In the genomic region with DNA sequence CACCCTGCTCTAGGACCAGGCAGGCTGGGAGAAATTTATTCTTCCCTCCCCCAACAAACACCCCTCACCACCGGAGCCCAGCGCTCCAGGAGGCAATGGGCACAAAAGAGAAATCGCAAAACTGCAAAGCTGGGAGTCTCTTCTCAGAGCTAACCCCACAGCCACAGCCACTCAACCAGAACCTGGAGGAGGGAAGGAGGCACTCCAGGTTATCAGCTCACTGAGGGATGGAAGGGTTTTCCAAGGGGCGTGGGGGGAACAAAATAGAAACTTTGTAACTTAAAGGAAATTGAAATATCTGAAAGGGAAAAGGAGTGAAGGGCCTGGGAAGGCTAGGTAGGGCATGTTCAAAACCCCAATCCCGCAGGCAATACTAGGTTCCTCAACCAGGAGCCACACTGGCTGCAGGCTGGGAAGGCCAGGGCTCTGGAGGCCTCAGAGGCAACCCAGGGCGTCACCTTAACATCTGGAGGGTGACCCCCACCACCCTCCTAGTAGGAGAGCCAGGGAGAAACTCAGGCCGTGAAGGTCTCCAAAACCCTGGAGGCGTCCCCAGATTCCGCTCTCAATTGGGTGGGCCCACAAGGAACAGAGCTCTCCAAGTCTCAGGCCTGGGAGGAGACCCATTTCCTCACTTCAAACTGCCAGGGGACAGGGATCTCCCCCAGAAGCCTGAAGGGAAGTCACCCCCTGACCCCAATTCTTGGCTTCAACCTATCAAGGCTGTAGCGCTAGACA, we compare ENCODE assay signal across 8 cellular contexts. TPM values are rescaled to one million over a fixed set of nuclear protein-coding genes. Genes with fewer than 3 reads are reported as not detected.
DNase-seq lines count a peak whose midpoint lies in the region; ATAC-seq, FAIRE-seq and TF ChIP-seq lines count a peak whose summit lies in the region.

No MANE protein-coding gene starts in this region.

- H3K27ac ChIP-seq in left ventricle myocardium inferior (replicated peaks) (peak overlapping the region; percentile 87), mesendoderm (ENCODE audit: low read depth, low read length) (peak overlapping the region; percentile 99), upper lobe of right lung (peak overlapping the region; percentile 11), small intestine (ENCODE audit: low read depth in 1 of 2, low read length in 1 of 2) (peak overlapping the region in 1 of 2 donors; percentile 64)

- H3K4me1 ChIP-seq in left ventricle myocardium inferior (peaks cover 59% of the 10 kb centered on the region), mesendoderm (ENCODE audit: control insufficient read depth, low read depth, low read length) (peaks cover 12% of the 10 kb centered on the region), upper lobe of right lung (peaks cover 46% of the 10 kb centered on the region), small intestine (ENCODE audit: control insufficient read depth in 2 of 2, insufficient read depth in 1 of 2, low read depth in 1 of 2, low read length in 1 of 2) (peaks cover under 1 to 12% of the 10 kb centered on the region in 2 donors)

- H2BK5ac ChIP-seq in mesendoderm (ENCODE audit: low read length), result peak overlapping the region; percentile 93

- peak overlapping the region; percentile 74 for H3K4me3 ChIP-seq in left ventricle myocardium inferior
- peak overlapping the region; percentile 20 for H3K4me3 ChIP-seq in mesendoderm (ENCODE audit: low read length)
- H3K4me3 ChIP-seq in upper lobe of right lung, result no peak overlapping the region
- H3K4me3 ChIP-seq in small intestine (ENCODE audit: low read depth in 1 of 2, low read length in 2 of 2), result peak overlapping the region in 1 of 2 donors; percentile 77

- no peak for TF ChIP-seq CTCF in left ventricle myocardium inferior (IDR thresholded peaks at IDR 0.05; ENCODE audit: borderline replicate concordance)
- TF ChIP-seq CTCF in brain (conservative IDR thresholded peaks at IDR 0.05), result no peak
- no peak for TF ChIP-seq CTCF in upper lobe of right lung (IDR thresholded peaks at IDR 0.05)

- peaks cover 27% of the 10 kb centered on the region for H3K36me3 ChIP-seq in left ventricle myocardium inferior
- peaks cover 9% of the 10 kb centered on the region for H3K36me3 ChIP-seq in mesendoderm (ENCODE audit: control insufficient read depth, insufficient read depth, low read length)
- peaks cover 7% of the 10 kb centered on the region for H3K36me3 ChIP-seq in upper lobe of right lung
- no peaks in the 10 kb centered on the region for H3K36me3 ChIP-seq in small intestine (ENCODE audit: control insufficient read depth in 2 of 2, insufficient read depth in 2 of 2, low read length in 2 of 2)

- H4K5ac ChIP-seq in mesendoderm (ENCODE audit: low read length), result no peak overlapping the region

- peaks cover 33% of the 10 kb centered on the region for H3K79me2 ChIP-seq in mesendoderm (ENCODE audit: control insufficient read depth, insufficient read depth, low read length)

- H3K27ac Mint-ChIP-seq in brain, result peak overlapping the region; percentile 92 to 97 (median 94)

- DNase-seq in left ventricle myocardium inferior, result no peak
- no peak for DNase-seq in Right ventricle myocardium superior
- peak; percentile 70 for DNase-seq in mesendoderm
- DNase-seq in upper lobe of right lung, result no peak
- no peak for DNase-seq in DMS 273 treated with DMSO at 0.1 percent for 48 hours (lab: John Stamatoyannopoulos, UW)
- DNase-seq in small intestine, result no peak

- peak overlapping the region; percentile 100 for H3K4ac ChIP-seq in mesendoderm (ENCODE audit: low read depth, low read length)

- peak overlapping the region; percentile 84 for H3K23ac ChIP-seq in mesendoderm (ENCODE audit: low read length)

- WGBS in mesendoderm (ENCODE audit: extremely low coverage, insufficient coverage, low lambda C conversion rate), result no CpG with 5 or more reads among the region's 10 CpGs
- WGBS in small intestine, 3 donors, result 56 to 72% (median 58%) methylated on average over 10 of the region's 10 CpGs

- H3K4me1 Mint-ChIP-seq in brain, result peaks cover 52% of the 10 kb centered on the region

- H3K18ac ChIP-seq in mesendoderm (ENCODE audit: low read length), result peak overlapping the region; percentile 93

- H3K9me3 ChIP-seq in left ventricle myocardium inferior (replicated peaks) (no peaks in the 10 kb centered on the region), upper lobe of right lung (no peaks in the 10 kb centered on the region), small intestine (ENCODE audit: control insufficient read depth, low read depth) (no peaks in the 10 kb centered on the region)

- H2AK5ac ChIP-seq in mesendoderm (ENCODE audit: low read length), result peak overlapping the region; percentile 40

- peaks cover 7% of the 10 kb centered on the region for H3K79me1 ChIP-seq in mesendoderm (ENCODE audit: low read length)

- H3K27me3 ChIP-seq in left ventricle myocardium inferior (ENCODE audit: low read depth) (no peaks in the 10 kb centered on the region), mesendoderm (ENCODE audit: insufficient read depth, low read length, poor library complexity) (no peaks in the 10 kb centered on the region), upper lobe of right lung (no peaks in the 10 kb centered on the region), small intestine (ENCODE audit: control insufficient read depth in 2 of 2, insufficient read depth in 2 of 2, low read length in 2 of 2) (no peaks in the 10 kb centered on the region)

- H3K27me3 Mint-ChIP-seq in brain, result peaks cover 17% of the 10 kb centered on the region

- peak overlapping the region; percentile 94 for H3K56ac ChIP-seq in mesendoderm (ENCODE audit: low read length)

- H4K8ac ChIP-seq in mesendoderm (ENCODE audit: low read depth, low read length), result peak overlapping the region; percentile 78

- no peaks in the 10 kb centered on the region for H3K9me3 Mint-ChIP-seq in brain

- ATAC-seq in Right ventricle myocardium superior (ENCODE audit: poor library complexity), result no peak
- ATAC-seq in upper lobe of right lung, result no peak
- no peak for ATAC-seq in GM21526 (IDR thresholded peaks at IDR 0.05; ENCODE audit: low FRiP score, unreplicated experiment)

- FAIRE-seq in small intestine (lab: Jason Lieb, UNC), result no peak

- H2BK15ac ChIP-seq in mesendoderm (replicated peaks; ENCODE audit: low read depth), result no peak overlapping the region

- H3K9ac ChIP-seq in mesendoderm (ENCODE audit: low read length), result peak overlapping the region; percentile 93

- H2BK120ac ChIP-seq in mesendoderm (ENCODE audit: low read depth, low read length), result peak overlapping the region; percentile 83

- intact Hi-C loops in left ventricle myocardium inferior (cut with micrococcal nuclease), result no loop called here
- intact Hi-C loops in Right ventricle myocardium superior (cut with DNase I), result no loop called here
- intact Hi-C loops in upper lobe of right lung (cut with DNase I), result no loop called here

- H3K4me2 ChIP-seq in mesendoderm (ENCODE audit: low read length), result peak overlapping the region; percentile 38

- H3K4me3 Mint-ChIP-seq in brain, result peak overlapping the region; percentile 84 to 88 (median 85)

- peaks cover 26% of the 10 kb centered on the region for H3K36me3 Mint-ChIP-seq in brain

RNA-seq across cellular contexts. Expression of a gene that starts 3.2 kb away (rescaled TPM):
- total RNA-seq in left ventricle myocardium inferior, result 13.0 TPM
- 10.3 TPM for total RNA-seq in Right ventricle myocardium superior
- polyA plus RNA-seq in brain (ENCODE audit: insufficient read depth, low read depth, low replicate concordance), result 29.7 TPM
- 74.8 TPM for polyA plus RNA-seq in mesendoderm (2013, experiment 1 of 2)
- polyA plus RNA-seq in mesendoderm (2013, experiment 2 of 2), result 78.1 TPM
- total RNA-seq in upper lobe of right lung, result 35.4 TPM
- polyA plus RNA-seq in small intestine, result 10 to 100 TPM in 1 of 3 donors, 1 to 10 TPM in 2; 7.6 to 14.7 (median 8.9) TPM

RNA-seq across cellular contexts. Expression of a gene that starts 48.7 kb away (rescaled TPM):
- 11.4 TPM for total RNA-seq in left ventricle myocardium inferior
- 9.6 TPM for total RNA-seq in Right ventricle myocardium superior
- 40.4 TPM for polyA plus RNA-seq in brain (ENCODE audit: insufficient read depth, low read depth, low replicate concordance)
- 26.1 TPM for polyA plus RNA-seq in mesendoderm (2013, experiment 1 of 2)
- 27.7 TPM for polyA plus RNA-seq in mesendoderm (2013, experiment 2 of 2)
- total RNA-seq in upper lobe of right lung, result 32.4 TPM
- 10 to 100 TPM; 16.1 to 51.4 (median 30.8) TPM for polyA plus RNA-seq in small intestine
